In the genomic region with DNA sequence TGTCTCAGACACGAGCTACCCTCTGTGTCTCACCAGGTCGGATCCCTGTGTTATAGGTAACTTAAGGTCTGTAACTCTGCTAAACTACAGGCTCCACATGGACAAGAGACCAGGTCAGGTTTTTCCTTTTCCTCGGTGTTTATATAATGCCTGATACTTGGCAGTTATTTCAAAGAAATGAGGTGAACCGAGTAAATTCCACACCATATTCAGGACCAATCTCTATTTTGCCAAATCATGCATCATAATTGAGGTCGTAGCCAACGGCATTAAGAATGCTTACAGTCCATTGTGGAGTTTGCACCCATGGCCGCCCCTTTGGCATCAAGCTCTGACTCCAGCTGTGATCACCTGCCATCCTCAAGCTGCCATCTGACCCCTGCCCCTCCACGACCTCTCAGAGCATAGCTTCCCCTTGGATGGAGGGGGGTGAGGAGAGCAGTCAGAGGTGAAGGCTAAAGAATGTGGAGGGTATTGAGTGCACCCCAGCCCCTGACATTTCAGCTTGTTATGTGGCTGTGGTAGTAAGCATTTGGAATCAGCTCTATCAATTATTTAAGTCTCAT, we compare ENCODE assay signal across 20 cellular contexts.
DNase-seq lines count a peak whose midpoint lies in the region; ATAC-seq and TF ChIP-seq lines count a peak whose summit lies in the region.
"Had no signal": no experiment of that assay in that cellular context is flagged by ENCODE, and none has a peak within 500 bp of the region (broad histone marks: within the 10 kb centered on the region; RNA-seq: fewer than 3 reads in every experiment).

No MANE protein-coding gene starts in this region.

- peaks cover 0 to 3% (median 0%) of the 10 kb centered on the region in 11 donors for H3K9me3 ChIP-seq in heart right ventricle
- H3K9me3 ChIP-seq: BE2C, HAP-1 had no signal

- 60 to 73% methylated on average over 8 of the region's 8 CpGs for WGBS in heart right ventricle, 2 donors

- no peak overlapping the region for H3K4me3 ChIP-seq in heart right ventricle
- H3K4me3 ChIP-seq: GM12878, HAP-1, K562 had no signal

- H3K27me3 ChIP-seq in heart right ventricle, result peaks cover 0 to 6% (median 0%) of the 10 kb centered on the region in 7 donors
- H3K27me3 ChIP-seq: BE2C had no signal

- H3K27ac ChIP-seq in heart right ventricle, result no peak overlapping the region
- H3K27ac ChIP-seq: HL-60 had no signal

- in situ Hi-C loops in Caki2 (cut with HindIII; ENCODE audit: low pct_unique_long_range_greater_than_20kb, low sequenced_read_pairs), result no loop called here

- no peak for TF ChIP-seq CTCF in heart right ventricle (IDR thresholded peaks at IDR 0.05)

- ATAC-seq in HG03442 (IDR thresholded peaks at IDR 0.05; ENCODE audit: unreplicated experiment) (no peak), heart right ventricle (no peak), GM18519 (IDR thresholded peaks at IDR 0.05; ENCODE audit: low FRiP score, unreplicated experiment) (no peak)
- ATAC-seq: GM12878, K562 had no signal

- H3K36me3 ChIP-seq in heart right ventricle, result no peaks in the 10 kb centered on the region
- H3K36me3 ChIP-seq: BE2C, HAP-1 had no signal

- DNase-seq in Caki2 (ENCODE audit: low read depth) (peak; percentile 66), D341Med (ENCODE audit: low spot score) (peak; percentile 35), left kidney (ENCODE audit: low read depth, low spot score) (peak; percentile 63), retina (peak; percentile 23), heart right ventricle (no peak)
- DNase-seq: ACHN; BE2C; C1 segment of cervical spinal cord; CD4-positive, CD25-positive, alpha-beta regulatory T cell; CD8-positive, alpha-beta memory T cell; COR-L47; DMS153; DMS79 treated with DMSO at 0.1 percent for 48 hours; IMR-90 had no signal

- no peaks in the 10 kb centered on the region for H3K4me1 ChIP-seq in heart right ventricle
- H3K4me1 ChIP-seq: BE2C, HAP-1 had no signal

- intact Hi-C loops in heart right ventricle (cut with DNase I), result no loop called here

Comparison
In these comparisons a context has a peak if more than half of its experiments do, and no peak if none do; other contexts are left out.
1. DNase-seq: peak in Caki2 (single experiment), D341Med (single experiment), left kidney (single experiment) and retina (single experiment); none in heart right ventricle (0 of 2).